Comparison of ENCODE assay signal across 24 cellular contexts in the genomic region with DNA sequence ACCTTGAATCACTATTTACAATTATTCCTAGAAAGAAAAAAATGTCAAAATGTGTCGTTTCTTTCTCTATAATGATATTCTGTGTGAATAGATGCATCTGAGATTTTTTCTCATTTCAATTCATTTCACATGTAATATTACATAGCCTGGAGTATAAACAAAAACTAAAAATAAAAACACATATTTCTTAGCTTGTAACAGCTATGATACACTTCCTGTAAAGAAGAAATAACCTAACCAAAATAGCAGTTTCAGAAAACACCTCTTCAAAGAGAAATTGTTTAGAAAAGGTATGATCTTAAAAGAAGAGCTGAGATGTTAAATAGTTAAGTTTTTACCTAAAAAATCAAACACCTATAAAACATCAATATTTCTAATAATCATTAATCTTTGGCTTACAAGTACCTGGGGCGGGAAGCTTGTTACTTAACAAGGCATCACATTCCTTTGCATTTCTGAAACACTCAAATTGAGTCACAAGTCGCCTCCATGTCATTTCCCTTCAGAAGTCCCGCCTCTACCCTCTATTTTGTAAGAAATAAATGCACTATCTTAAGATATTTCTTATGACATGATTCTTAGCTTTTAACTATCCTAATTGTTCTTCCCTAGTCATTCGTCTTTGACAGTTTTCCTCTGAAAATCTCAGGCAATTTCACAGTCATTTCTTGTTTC.
DNase-seq lines count a peak whose midpoint lies in the region; ATAC-seq, FAIRE-seq and TF ChIP-seq lines count a peak whose summit lies in the region.
"Had no signal": no experiment of that assay in that cellular context is flagged by ENCODE, and none has a peak within 500 bp of the region (broad histone marks: within the 10 kb centered on the region; RNA-seq: fewer than 3 reads in every experiment).

No MANE protein-coding gene starts in this region.

- ATAC-seq in HCT116 = no peak
- no peak for ATAC-seq in GM19023 (IDR thresholded peaks at IDR 0.05; ENCODE audit: unreplicated experiment)
- ATAC-seq: CD8-positive, alpha-beta T cell; PC-3; SK-N-SH treated with all-trans-retinoic acid at 6 μM for 48 hours had no signal

- RAD21 ChIA-PET in HCT116 (lab: Charles Lee; ENCODE audit: low non-redundant PET in 1 of 2, low total read pairs in 2 of 2, uncharacterized antibody in 2 of 2, unreplicated experiment in 2 of 2) = no interaction called here

- H4K20me1 ChIP-seq in HCT116 (ENCODE audit: insufficient read depth) (no peaks in the 10 kb centered on the region), osteoblast (ENCODE audit: insufficient read depth, low read length) (no peaks in the 10 kb centered on the region)

- H3K4me1 ChIP-seq in HCT116 (ENCODE audit: control insufficient read depth in 1 of 2, insufficient read depth in 2 of 2, low read length in 2 of 2) (no peaks in the 10 kb centered on the region), osteoblast (ENCODE audit: insufficient read depth, low read length) (no peaks in the 10 kb centered on the region)
- H3K4me1 ChIP-seq: Caco-2, SJCRH30 had no signal

- no peaks in the 10 kb centered on the region for H3K27me3 Mint-ChIP-seq in activated CD4-positive, alpha-beta T cell treated with anti-CD3 and anti-CD28 coated beads, Interleukin-2, amount 10 ng/mL, durations not matched to agents 24 days and 14 days
- H3K27me3 Mint-ChIP-seq in immature natural killer cell (ENCODE audit: low read depth in 3 of 3) = peaks cover 0 to 3% (median 0%) of the 10 kb centered on the region in 3 donors
- H3K27me3 Mint-ChIP-seq: B cell, IgD-negative memory B cell had no signal

- H3K27ac Mint-ChIP-seq in activated CD4-positive, alpha-beta T cell treated with anti-CD3 and anti-CD28 coated beads, Interleukin-2, amount 10 ng/mL, durations not matched to agents 24 days and 14 days = no peak overlapping the region
- no peak overlapping the region for H3K27ac Mint-ChIP-seq in immature natural killer cell
- H3K27ac Mint-ChIP-seq: B cell; CD8-positive, alpha-beta T cell; IgD-negative memory B cell had no signal

- CTCF ChIA-PET in HCT116 (lab: Charles Lee) = no interaction called here

- no peak for TF ChIP-seq RAD21 in HCT116 (IDR thresholded peaks at IDR 0.05; ENCODE audit: low read depth)

- DNase-seq in HCT116 (ENCODE audit: low read depth, low spot score) = no peak
- DNase-seq in osteoblast (ENCODE audit: insufficient read length, low spot score, missing footprints) = no peak
- DNase-seq in activated CD4-positive, alpha-beta T cell treated with anti-CD3 and anti-CD28 coated beads, Interleukin-2, amount 10 ng/mL, durations not matched to agents 24 days and 14 days = no peak
- no peak for DNase-seq in immature natural killer cell
- no peak for DNase-seq in MV-4-11 (lab: John Stamatoyannopoulos, UW)
- DNase-seq: Caco-2; CD8-positive, alpha-beta T cell; GDM1; H7; NCI-H1092 treated with DMSO at 0.1 percent for 48 hours; NCI-H1436; NCI-H187 treated with DMSO at 0.1 percent for 48 hours; NCI-H524; NCI-H748 treated with DMSO at 0.1 percent for 48 hours; PC-3; SJCRH30 had no signal

- H3K36me3 Mint-ChIP-seq in activated CD4-positive, alpha-beta T cell treated with anti-CD3 and anti-CD28 coated beads, Interleukin-2, amount 10 ng/mL, durations not matched to agents 24 days and 14 days (ENCODE audit: low read depth) = no peaks in the 10 kb centered on the region
- H3K36me3 Mint-ChIP-seq in immature natural killer cell = no peaks in the 10 kb centered on the region
- H3K36me3 Mint-ChIP-seq: CD8-positive, alpha-beta T cell; IgD-negative memory B cell had no signal

- no peaks in the 10 kb centered on the region for H3K9me2 ChIP-seq in HCT116 (ENCODE audit: insufficient read depth)

- H3K27me3 ChIP-seq in HCT116 (ENCODE audit: insufficient read depth, low read length) (no peaks in the 10 kb centered on the region), osteoblast (ENCODE audit: insufficient read depth, low read length) (no peaks in the 10 kb centered on the region)
- H3K27me3 ChIP-seq: SJCRH30 had no signal

- no peak overlapping the region for H3K4me3 ChIP-seq in HCT116 (replicated peaks in 1 of 2; ENCODE audit: low read depth in 1 of 2, low read length in 2 of 2)
- H3K4me3 ChIP-seq in osteoblast (ENCODE audit: insufficient read depth, low read length) = no peak overlapping the region
- H3K4me3 ChIP-seq: SJCRH30 had no signal

- H3K79me2 ChIP-seq in HCT116 (ENCODE audit: insufficient read depth, low read length) = no peaks in the 10 kb centered on the region
- H3K79me2 ChIP-seq in osteoblast (ENCODE audit: insufficient read depth, low read length) = no peaks in the 10 kb centered on the region

- POLR2A ChIA-PET in HCT116 (lab: Charles Lee) = no interaction called here

- peak overlapping the region; percentile 1 for H2AFZ ChIP-seq in HCT116 (ENCODE audit: low read depth, low read length, poor library complexity, severe bottlenecking)
- peak overlapping the region; percentile 20 for H2AFZ ChIP-seq in osteoblast (ENCODE audit: low read length)

- peak; percentile 45 for FAIRE-seq in endometrium (lab: Jason Lieb, UNC)
- FAIRE-seq: GM12892 had no signal

- H3K36me3 ChIP-seq in HCT116 (ENCODE audit: control insufficient read depth in 1 of 2, insufficient read depth in 2 of 2, low read length in 2 of 2) (no peaks in the 10 kb centered on the region), osteoblast (ENCODE audit: insufficient read depth, low read length) (no peaks in the 10 kb centered on the region)
- H3K36me3 ChIP-seq: SJCRH30 had no signal

- H3K4me2 ChIP-seq in HCT116 (ENCODE audit: low read length) (no peak overlapping the region), osteoblast (ENCODE audit: insufficient read depth, low read length) (no peak overlapping the region)
- H3K4me2 ChIP-seq: KMS-11 had no signal

- no peak overlapping the region for H3K9ac ChIP-seq in HCT116 (ENCODE audit: low read length)
- H3K9ac ChIP-seq: KMS-11 had no signal

- H3K27ac ChIP-seq in HCT116 (ENCODE audit: low read depth, low read length) = no peak overlapping the region
- no peak overlapping the region for H3K27ac ChIP-seq in osteoblast (ENCODE audit: low read depth, low read length)
- H3K27ac ChIP-seq: C4-2B, KMS-11, SJCRH30 had no signal

- TF ChIP-seq POLR2A in HCT116 (IDR thresholded peaks at IDR 0.05; ENCODE audit: borderline replicate concordance, extremely low read depth, insufficient read depth, insufficient read length) = no peak

- no TSS peak for BruUV-seq in HCT116 (replicated peaks; lab: Mats Ljungman, UMichigan)

- intact Hi-C loops in HCT116 (cut with micrococcal nuclease) = no loop called here
- intact Hi-C loops in activated CD4-positive, alpha-beta T cell treated with anti-CD3 and anti-CD28 coated beads, Interleukin-2, amount 10 ng/mL, durations not matched to agents 24 days and 14 days (cut with micrococcal nuclease) = no loop called here

- peaks cover 3% of the 10 kb centered on the region for H3K9me3 Mint-ChIP-seq in activated CD4-positive, alpha-beta T cell treated with anti-CD3 and anti-CD28 coated beads, Interleukin-2, amount 10 ng/mL, durations not matched to agents 24 days and 14 days
- peaks cover 4 to 46% (median 20%) of the 10 kb centered on the region in 6 donors for H3K9me3 Mint-ChIP-seq in immature natural killer cell

- TF ChIP-seq CTCF in HCT116 (IDR thresholded peaks at IDR 0.05 in 2 of 3, conservative IDR thresholded peaks at IDR 0.05 in 1 of 3; ENCODE audit: borderline replicate concordance in 1 of 3, insufficient read depth in 1 of 3, low read depth in 2 of 3, low read length in 2 of 3) (no peak), osteoblast (IDR thresholded peaks at IDR 0.05; ENCODE audit: extremely low read depth, low read depth, low read length) (no peak)

- H3K9me3 ChIP-seq in HCT116 (ENCODE audit: control insufficient read depth in 1 of 2, insufficient read depth in 1 of 2, low read depth in 1 of 2, low read length in 2 of 2) (no peaks in the 10 kb centered on the region), osteoblast (ENCODE audit: low read depth, low read length) (no peaks in the 10 kb centered on the region)
- H3K9me3 ChIP-seq: Caco-2, SJCRH30 had no signal

- H3K4me3 Mint-ChIP-seq in activated CD4-positive, alpha-beta T cell treated with anti-CD3 and anti-CD28 coated beads, Interleukin-2, amount 10 ng/mL, durations not matched to agents 24 days and 14 days = no peak overlapping the region
- no peak overlapping the region for H3K4me3 Mint-ChIP-seq in immature natural killer cell
- H3K4me3 Mint-ChIP-seq: B cell; CD8-positive, alpha-beta T cell; IgD-negative memory B cell had no signal

- no peaks in the 10 kb centered on the region for H3K4me1 Mint-ChIP-seq in activated CD4-positive, alpha-beta T cell treated with anti-CD3 and anti-CD28 coated beads, Interleukin-2, amount 10 ng/mL, durations not matched to agents 24 days and 14 days
- H3K4me1 Mint-ChIP-seq in immature natural killer cell = no peaks in the 10 kb centered on the region
- H3K4me1 Mint-ChIP-seq: B cell, IgD-negative memory B cell had no signal

TF ChIP-seq in HCT116, 20 proteins besides CTCF, POLR2A, EP300 and RAD21 (continues in another document):
- TF ChIP-seq ELF1 (IDR thresholded peaks at IDR 0.05; ENCODE audit: borderline replicate concordance, low read depth) (no peak), ZNF274 (IDR thresholded peaks at IDR 0.05; ENCODE audit: low read depth, low read length) (no peak), SIN3A (IDR thresholded peaks at IDR 0.05; ENCODE audit: low read depth) (no peak), YY1 (IDR thresholded peaks at IDR 0.05; ENCODE audit: extremely low read depth, insufficient replicate concordance, low read depth, low read length) (no peak), EGR1 (IDR thresholded peaks at IDR 0.05; ENCODE audit: low read depth) (no peak), FOSL1 (IDR thresholded peaks at IDR 0.05; ENCODE audit: low read depth) (no peak), JUND (IDR thresholded peaks at IDR 0.05) (no peak)
- TF ChIP-seq, protein P1, sequence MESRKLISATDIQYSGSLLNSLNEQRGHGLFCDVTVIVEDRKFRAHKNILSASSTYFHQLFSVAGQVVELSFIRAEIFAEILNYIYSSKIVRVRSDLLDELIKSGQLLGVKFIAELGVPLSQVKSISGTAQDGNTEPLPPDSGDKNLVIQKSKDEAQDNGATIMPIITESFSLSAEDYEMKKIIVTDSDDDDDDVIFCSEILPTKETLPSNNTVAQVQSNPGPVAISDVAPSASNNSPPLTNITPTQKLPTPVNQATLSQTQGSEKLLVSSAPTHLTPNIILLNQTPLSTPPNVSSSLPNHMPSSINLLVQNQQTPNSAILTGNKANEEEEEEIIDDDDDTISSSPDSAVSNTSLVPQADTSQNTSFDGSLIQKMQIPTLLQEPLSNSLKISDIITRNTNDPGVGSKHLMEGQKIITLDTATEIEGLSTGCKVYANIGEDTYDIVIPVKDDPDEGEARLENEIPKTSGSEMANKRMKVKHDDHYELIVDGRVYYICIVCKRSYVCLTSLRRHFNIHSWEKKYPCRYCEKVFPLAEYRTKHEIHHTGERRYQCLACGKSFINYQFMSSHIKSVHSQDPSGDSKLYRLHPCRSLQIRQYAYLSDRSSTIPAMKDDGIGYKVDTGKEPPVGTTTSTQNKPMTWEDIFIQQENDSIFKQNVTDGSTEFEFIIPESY (IDR thresholded peaks at IDR 0.05; ENCODE audit: extremely low read depth, insufficient replicate concordance, low read length) = no peak
- TF ChIP-seq, protein P2, sequence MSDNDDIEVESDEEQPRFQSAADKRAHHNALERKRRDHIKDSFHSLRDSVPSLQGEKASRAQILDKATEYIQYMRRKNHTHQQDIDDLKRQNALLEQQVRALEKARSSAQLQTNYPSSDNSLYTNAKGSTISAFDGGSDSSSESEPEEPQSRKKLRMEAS (IDR thresholded peaks at IDR 0.05) = no peak
